Comparison of ENCODE assay signal across 8 cellular contexts in the genomic region with DNA sequence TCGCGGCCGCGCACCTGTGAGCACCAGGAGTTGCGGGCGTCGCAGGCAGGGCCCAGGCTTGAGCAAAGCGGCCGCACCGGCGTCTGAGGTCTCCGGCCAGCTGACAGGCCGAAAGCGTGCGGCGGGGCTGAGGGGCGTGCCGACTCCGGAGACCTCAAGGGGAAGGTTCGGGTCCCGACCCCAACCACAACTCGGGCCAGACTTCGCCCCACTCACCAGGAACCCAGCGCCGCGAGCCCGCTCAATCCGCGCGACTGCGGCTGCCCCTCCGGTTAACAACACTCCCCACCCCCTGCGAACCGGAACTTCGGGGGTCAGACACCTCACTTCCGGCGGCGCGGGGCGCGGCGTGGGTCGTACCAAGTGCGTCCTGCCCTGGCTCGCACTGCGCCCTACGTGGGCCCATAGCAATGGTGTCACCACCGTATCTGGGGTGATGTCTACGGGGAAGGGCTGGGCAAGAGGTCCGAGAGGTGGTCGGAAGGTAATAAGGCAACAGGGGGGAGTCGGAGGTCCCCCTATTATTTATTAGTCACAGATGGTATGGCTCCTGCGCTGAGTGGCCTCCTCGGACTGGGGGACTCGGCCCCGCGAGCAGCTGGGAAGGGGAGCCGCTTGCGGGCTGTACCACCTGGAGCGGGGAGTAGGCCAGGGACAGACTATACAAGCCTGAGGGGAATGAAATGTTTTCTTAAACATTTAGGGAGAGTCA. TPM values are rescaled to one million over a fixed set of nuclear protein-coding genes. Genes with fewer than 3 reads are reported as not detected.
DNase-seq lines count a peak whose midpoint lies in the region; TF ChIP-seq lines count a peak whose summit lies in the region.

SYVN1 (minus strand) TSS at position 280 of the 712 bp plus-strand sequence. CDS start 918 bp downstream, outside the sequence.

- H3F3A ChIP-seq in Loucy (ENCODE audit: low read depth), result no peaks in the 10 kb centered on the region

- H3K27me3 ChIP-seq in H7 (ENCODE audit: control insufficient read depth, insufficient read depth, low read length), result no peaks in the 10 kb centered on the region
- H3K27me3 ChIP-seq in Loucy (ENCODE audit: insufficient read depth, low read length, poor library complexity, severe bottlenecking), result no peaks in the 10 kb centered on the region
- no peaks in the 10 kb centered on the region for H3K27me3 ChIP-seq in neuron (ENCODE audit: insufficient read depth, low read length)
- H3K27me3 ChIP-seq in subcutaneous abdominal adipose tissue (ENCODE audit: control insufficient read depth in 5 of 5, insufficient read depth in 4 of 5, low read length in 5 of 5), result no peaks in the 10 kb centered on the region

- H3K9ac ChIP-seq in Loucy (ENCODE audit: low read depth, low read length, poor library complexity, severe bottlenecking) (peak within 1 kb of the TSS; percentile 88), subcutaneous abdominal adipose tissue (ENCODE audit: low read length in 5 of 5) (peak within 1 kb of the TSS; percentile 75 to 98 (median 97))

- peak; percentile 90 for DNase-seq in ELR (ENCODE audit: low read depth)
- peak; percentile 97 for DNase-seq in H7
- peak; percentile 21 for DNase-seq in SIG-M5 (lab: John Stamatoyannopoulos, UW)
- peak; percentile 82 for DNase-seq in activated gamma-delta T cell (lab: John Stamatoyannopoulos, UW)
- peak; percentile 79 to 93 for DNase-seq in foreskin fibroblast

- peaks cover 21% of the 10 kb centered on the region for H4K20me1 ChIP-seq in Loucy (ENCODE audit: insufficient read depth, low read length, poor library complexity, severe bottlenecking)

- peaks cover 26% of the 10 kb centered on the region for H3K79me2 ChIP-seq in Loucy (ENCODE audit: insufficient read depth, low read length)

- no peaks in the 10 kb centered on the region for H3K9me3 ChIP-seq in Loucy (ENCODE audit: insufficient read depth, low read depth, low read length)
- H3K9me3 ChIP-seq in neuron (ENCODE audit: low read length), result no peaks in the 10 kb centered on the region
- H3K9me3 ChIP-seq in subcutaneous abdominal adipose tissue (ENCODE audit: control insufficient read depth in 5 of 5, low read length in 5 of 5), result no peaks in the 10 kb centered on the region

- H3K27ac ChIP-seq in subcutaneous abdominal adipose tissue (ENCODE audit: low read depth, low read length), result peak within 1 kb of the TSS; percentile 99

- peak within 1 kb of the TSS; percentile 96 for H3K4me3 ChIP-seq in H7 (ENCODE audit: insufficient read depth, low read depth, low read length)
- peak within 1 kb of the TSS; percentile 84 for H3K4me3 ChIP-seq in Loucy (ENCODE audit: low read length, poor library complexity, severe bottlenecking)
- peak within 1 kb of the TSS; percentile 98 for H3K4me3 ChIP-seq in foreskin fibroblast (ENCODE audit: low read depth in 1 of 2, low read length in 2 of 2)
- peak within 1 kb of the TSS; percentile 83 for H3K4me3 ChIP-seq in neuron (ENCODE audit: low read length)
- peak within 1 kb of the TSS; percentile 93 to 95 (median 94) for H3K4me3 ChIP-seq in subcutaneous abdominal adipose tissue (ENCODE audit: low read depth in 1 of 5, low read length in 5 of 5)

- TF ChIP-seq CTCF in Loucy (conservative IDR thresholded peaks at IDR 0.05; ENCODE audit: low read length), result no peak
- TF ChIP-seq CTCF in foreskin fibroblast (IDR thresholded peaks at IDR 0.05; ENCODE audit: low read depth, low read length), result no peak

- H2AFZ ChIP-seq in Loucy (ENCODE audit: low read length) (peak within 1 kb of the TSS; percentile 92), neuron (ENCODE audit: low read depth, low read length) (peak within 1 kb of the TSS; percentile 44)

- peaks cover 24% of the 10 kb centered on the region for H3K4me1 ChIP-seq in Loucy (ENCODE audit: insufficient read depth, low read length, poor library complexity, severe bottlenecking)
- H3K4me1 ChIP-seq in neuron (ENCODE audit: insufficient read depth, low read length), result peaks cover 23% of the 10 kb centered on the region
- H3K4me1 ChIP-seq in subcutaneous abdominal adipose tissue (ENCODE audit: control insufficient read depth in 5 of 5, insufficient read depth in 5 of 5, low read length in 5 of 5), result peaks cover 9 to 34% (median 31%) of the 10 kb centered on the region in 5 donors

- H3K36me3 ChIP-seq in H7 (replicated peaks; ENCODE audit: control insufficient read depth, insufficient read depth, low read length), result peaks cover 23% of the 10 kb centered on the region
- peaks cover 19% of the 10 kb centered on the region; the same call in 1 of the 2 replicates for H3K36me3 ChIP-seq in Loucy (ENCODE audit: insufficient read depth, low read length)
- H3K36me3 ChIP-seq in neuron (ENCODE audit: insufficient read depth, low read length), result peaks cover 32% of the 10 kb centered on the region
- H3K36me3 ChIP-seq in subcutaneous abdominal adipose tissue (ENCODE audit: control insufficient read depth in 5 of 5, insufficient read depth in 5 of 5, low read length in 5 of 5), result peaks cover 0 to 37% (median 37%) of the 10 kb centered on the region in 5 donors

- peak within 1 kb of the TSS; percentile 98 for H3K4me2 ChIP-seq in Loucy (ENCODE audit: low read depth, low read length, poor library complexity, severe bottlenecking)

- H3K9me2 ChIP-seq in Loucy (replicated peaks; ENCODE audit: low read depth, low read length), result no peaks in the 10 kb centered on the region

RNA-seq across cellular contexts. Expression of gene SYVN1, which starts in this region (rescaled TPM):
- 11.5 and 21.9 TPM in 2 replicates for total RNA-seq in H7 (2014; rRNA removed; shearing (Covaris generic))

Comparison
In these comparisons a context has a peak if more than half of its experiments do, and no peak if none do; other contexts are left out.
1. Peak in every context shown above with its lines: DNase-seq, H3K4me3 ChIP-seq and H3K27ac ChIP-seq.
2. DNase-seq: peak in every context shown above with its lines; median percentile 97 in H7; 90 in ELR; 86 in foreskin fibroblast; 82 in activated gamma-delta T cell; 21 in SIG-M5.